In genomic region chr11:105052487-105052886, GRCh38 we compare ENCODE assay signal across 36 cellular contexts. TPM values are rescaled to one million over a fixed set of nuclear protein-coding genes. Genes with fewer than 3 reads are reported as not detected.
A peak's percentile ranks its signal among the peaks of the same experiment; 100 is the strongest.
DNase-seq lines count a peak whose midpoint lies in the region; ATAC-seq, FAIRE-seq and TF ChIP-seq lines count a peak whose summit lies in the region.
"Had no signal": no experiment of that assay in that cellular context is flagged by ENCODE, and none has a peak within 500 bp of the region (broad histone marks: within the 10 kb centered on the region; RNA-seq: fewer than 3 reads in every experiment).

No MANE protein-coding gene starts in this region.

- in situ Hi-C loops in HepG2 (cut with HindIII; ENCODE audit: extremely low pct_ligation_motif_present, low pct_unique_long_range_greater_than_20kb), result no loop called here

- TF ChIP-seq CTCF in HepG2 (CRISPR knock-in tag; IDR thresholded peaks at IDR 0.05) (no peak), right lobe of liver (IDR thresholded peaks at IDR 0.05) (no peak)

- H3K4me1 ChIP-seq in HepG2 (ENCODE audit: insufficient read depth, low read length), result peaks cover 68% of the 10 kb centered on the region
- no peaks in the 10 kb centered on the region for H3K4me1 ChIP-seq in right lobe of liver
- H3K4me1 ChIP-seq in naive thymus-derived CD4-positive, alpha-beta T cell (ENCODE audit: control insufficient read depth in 2 of 2, insufficient read depth in 2 of 2, low read length in 2 of 2), result no peaks in the 10 kb centered on the region
- H3K4me1 ChIP-seq: BE2C, BLaER1 had no signal

- H3K27ac ChIP-seq in HepG2 (ENCODE audit: extremely low read length, insufficient read depth, low read length) (peak overlapping the region; percentile 62), right lobe of liver (no peak overlapping the region)
- H3K27ac ChIP-seq in naive thymus-derived CD4-positive, alpha-beta T cell (ENCODE audit: low read depth, low read length), result no peak overlapping the region
- H3K27ac ChIP-seq: 22Rv1; A549; BLaER1; BLaER1 treated with 17β-estradiol and CSF1 and Interleukin-3, amounts not matched to agents 10 nM and 100 nM; C4-2B had no signal

- peaks cover 0 to 9% (median 0%) of the 10 kb centered on the region in 5 donors for H3K27me3 Mint-ChIP-seq in naive thymus-derived CD4-positive, alpha-beta T cell
- H3K27me3 Mint-ChIP-seq: CD4-positive, alpha-beta memory T cell; CD4-positive, alpha-beta T cell; CD4-positive, CD25-positive, alpha-beta regulatory T cell; CD8-positive, alpha-beta memory T cell had no signal

- H4K20me1 ChIP-seq in HepG2 (ENCODE audit: insufficient read depth, low read length), result no peaks in the 10 kb centered on the region
- H4K20me1 ChIP-seq: BLaER1; BLaER1 treated with 17β-estradiol and CSF1 and Interleukin-3, amounts not matched to agents 10 nM and 100 nM had no signal

- H3K36me3 ChIP-seq in HepG2 (replicated peaks in 1 of 2; ENCODE audit: control insufficient read depth in 1 of 2, insufficient read depth in 2 of 2, low read length in 2 of 2) (no peaks in the 10 kb centered on the region), right lobe of liver (no peaks in the 10 kb centered on the region)
- no peaks in the 10 kb centered on the region for H3K36me3 ChIP-seq in naive thymus-derived CD4-positive, alpha-beta T cell (ENCODE audit: control insufficient read depth in 2 of 3, insufficient read depth in 3 of 3, low read length in 3 of 3)
- H3K36me3 ChIP-seq: BE2C; BLaER1; BLaER1 treated with 17β-estradiol and CSF1 and Interleukin-3, amounts not matched to agents 10 nM and 100 nM had no signal

- TF ChIP-seq POLR2A in HepG2 (IDR thresholded peaks at IDR 0.05; ENCODE audit: insufficient read depth in 1 of 2, low read depth in 2 of 2, low read length in 2 of 2), result no peak
- no peak for TF ChIP-seq POLR2A in right lobe of liver (IDR thresholded peaks at IDR 0.05)

- DNase-seq in HepG2 (ENCODE audit: low spot score) (no peak), right lobe of liver (no peak), occipital lobe (lab: John Stamatoyannopoulos, UW) (no peak)
- no peak for DNase-seq in naive thymus-derived CD4-positive, alpha-beta T cell
- DNase-seq: 8988T; ACHN; AML-193; BE2C; C1 segment of cervical spinal cord; Caco-2; Calu3; CD4-positive, alpha-beta memory T cell; CD4-positive, alpha-beta T cell; CD4-positive, CD25-positive, alpha-beta regulatory T cell; CD8-positive, alpha-beta memory T cell; CD8-positive, alpha-beta T cell; COR-L47; DMS 273 treated with DMSO at 0.1 percent for 48 hours; DMS153; DMS53; DMS79; DMS79 treated with DMSO at 0.1 percent for 48 hours; DND-41; EL had no signal

- H3K27me3 ChIP-seq in HepG2 (ENCODE audit: control insufficient read depth in 1 of 2, insufficient read depth in 2 of 2, low read length in 2 of 2) (no peaks in the 10 kb centered on the region), right lobe of liver (no peaks in the 10 kb centered on the region)
- H3K27me3 ChIP-seq in naive thymus-derived CD4-positive, alpha-beta T cell (ENCODE audit: control insufficient read depth in 2 of 2, insufficient read depth in 2 of 2, low read length in 2 of 2), result no peaks in the 10 kb centered on the region
- H3K27me3 ChIP-seq: BE2C; BLaER1; BLaER1 treated with 17β-estradiol and CSF1 and Interleukin-3, amounts not matched to agents 10 nM and 100 nM had no signal

- H3K9ac ChIP-seq in HepG2 (ENCODE audit: insufficient read depth, low read depth, low read length), result no peak overlapping the region
- H3K9ac ChIP-seq: BLaER1; BLaER1 treated with 17β-estradiol and CSF1 and Interleukin-3, amounts not matched to agents 10 nM and 100 nM had no signal

- TF ChIP-seq RAD21 in HepG2 (CRISPR knock-in tag; IDR thresholded peaks at IDR 0.05), result no peak

- ATAC-seq in HepG2 (no peak), right lobe of liver (no peak)
- peak; percentile 50 for ATAC-seq in naive thymus-derived CD4-positive, alpha-beta T cell
- ATAC-seq: A549; CD8-positive, alpha-beta T cell had no signal

- peaks cover 0 to 6% (median 0%) of the 10 kb centered on the region in 7 donors for H3K4me1 Mint-ChIP-seq in naive thymus-derived CD4-positive, alpha-beta T cell
- H3K4me1 Mint-ChIP-seq: B cell; CD4-positive, alpha-beta memory T cell; CD8-positive, alpha-beta memory T cell had no signal

- intact Hi-C loops in HepG2 (cut with micrococcal nuclease; ENCODE audit: unreplicated experiment), result no loop called here
- intact Hi-C loops in right lobe of liver (cut with DNase I), result no loop called here
- intact Hi-C loops in naive thymus-derived CD4-positive, alpha-beta T cell (cut with micrococcal nuclease), result no loop called here

- H2AFZ ChIP-seq in HepG2 (ENCODE audit: low read length), result no peak overlapping the region

- no peak overlapping the region for H3K4me3 Mint-ChIP-seq in naive thymus-derived CD4-positive, alpha-beta T cell
- H3K4me3 Mint-ChIP-seq: B cell; CD14-positive monocyte; CD4-positive, alpha-beta memory T cell; CD4-positive, alpha-beta T cell; CD8-positive, alpha-beta memory T cell; CD8-positive, alpha-beta T cell had no signal

- TF ChIP-seq EP300 in HepG2 (IDR thresholded peaks at IDR 0.05; ENCODE audit: low read depth in 2 of 2, low read length in 2 of 2), result no peak
- no peak for TF ChIP-seq EP300 in HepG2 (CRISPR knock-in tag; IDR thresholded peaks at IDR 0.05; ENCODE audit: borderline replicate concordance)

- WGBS in HepG2 (ENCODE audit: low lambda C conversion rate), result 82% methylated on average over 3 of the region's 3 CpGs
- 64% methylated on average over 3 of the region's 3 CpGs for WGBS in right lobe of liver (ENCODE audit: insufficient coverage, low coverage, low lambda C conversion rate, missing lambda C conversion rate)

- CTCF ChIA-PET in HepG2 (lab: Yijun Ruan, JAX; ENCODE audit: low intra/inter-chr PET ratio, low total read pairs), result no interaction called here
- CTCF ChIA-PET in naive thymus-derived CD4-positive, alpha-beta T cell (lab: Charles Lee), result no interaction called here

- H3K36me3 Mint-ChIP-seq in naive thymus-derived CD4-positive, alpha-beta T cell, result peaks cover 0 to 2% (median 0%) of the 10 kb centered on the region in 5 donors
- H3K36me3 Mint-ChIP-seq: CD4-positive, CD25-positive, alpha-beta regulatory T cell; CD8-positive, alpha-beta T cell had no signal

- no peak for FAIRE-seq in HepG2 (lab: Jason Lieb, UNC)
- FAIRE-seq: A549, D721Med had no signal

- H3K27ac Mint-ChIP-seq in naive thymus-derived CD4-positive, alpha-beta T cell, result no peak overlapping the region
- H3K27ac Mint-ChIP-seq: B cell; CD14-positive monocyte; CD4-positive, alpha-beta T cell; CD4-positive, CD25-positive, alpha-beta regulatory T cell; CD8-positive, alpha-beta T cell had no signal

- BruUV-seq in HepG2 (replicated peaks; lab: Mats Ljungman, UMichigan), result no TSS peak

- H3K79me2 ChIP-seq in HepG2 (ENCODE audit: insufficient read depth, low read length), result no peaks in the 10 kb centered on the region

- H3K4me3 ChIP-seq in HepG2 (replicated peaks in 1 of 3; ENCODE audit: insufficient read depth in 1 of 3, low read depth in 2 of 3, low read length in 3 of 3) (no peak overlapping the region), right lobe of liver (no peak overlapping the region)
- no peak overlapping the region for H3K4me3 ChIP-seq in naive thymus-derived CD4-positive, alpha-beta T cell (ENCODE audit: low read length)
- H3K4me3 ChIP-seq: A549; BLaER1; BLaER1 treated with 17β-estradiol and CSF1 and Interleukin-3, amounts not matched to agents 10 nM and 100 nM had no signal

- POLR2A ChIA-PET in HepG2 (lab: Yijun Ruan, JAX), result no interaction called here
- POLR2A ChIA-PET in naive thymus-derived CD4-positive, alpha-beta T cell (lab: Charles Lee), result no interaction called here

- H3K4me2 ChIP-seq in HepG2 (ENCODE audit: low read depth, low read length), result no peak overlapping the region
- H3K4me2 ChIP-seq: A549, BLaER1 had no signal

- H3K9me3 Mint-ChIP-seq in naive thymus-derived CD4-positive, alpha-beta T cell, result no peaks in the 10 kb centered on the region
- H3K9me3 Mint-ChIP-seq: CD4-positive, alpha-beta T cell; CD8-positive, alpha-beta memory T cell; CD8-positive, alpha-beta T cell had no signal

- H3K9me3 ChIP-seq in HepG2 (ENCODE audit: low read length), result no peaks in the 10 kb centered on the region
- no peaks in the 10 kb centered on the region for H3K9me3 ChIP-seq in right lobe of liver
- H3K9me3 ChIP-seq in naive thymus-derived CD4-positive, alpha-beta T cell (ENCODE audit: control insufficient read depth in 2 of 3, low read length in 3 of 3), result no peaks in the 10 kb centered on the region
- H3K9me3 ChIP-seq: A549, BE2C, BLaER1, Caco-2 had no signal

RNA-seq across cellular contexts. Expression of gene CARD16, which starts 7.4 kb away (rescaled TPM):
- total RNA-seq in HepG2 (2016; rRNA removed; fragmentation: Illumina TruSeq; extraction: Trizol), result 0.53 TPM in 1 of 2 replicates, not detected in the other
- not detected in 2 replicates for total RNA-seq in HepG2 (2016; cell fraction: cytosol; rRNA removed; fragmentation: Illumina TruSeq; extraction: Trizol; ENCODE audit: low read depth)
- total RNA-seq in HepG2 (2016; cell fraction: insoluble cytoplasmic fraction; rRNA removed; fragmentation: Illumina TruSeq; extraction: Trizol), result 0.39 and 0.45 TPM in 2 replicates
- total RNA-seq in HepG2 (2016; cell fraction: membrane; rRNA removed; fragmentation: Illumina TruSeq; extraction: Trizol), result 0.62 TPM in 1 of 2 replicates, not detected in the other
- total RNA-seq in HepG2 (2016; cell fraction: nucleus; rRNA removed; fragmentation: Illumina TruSeq; extraction: Trizol), result not detected in 2 replicates
- 0.34 and 0.48 TPM in 2 replicates for polyA plus RNA-seq in HepG2 (2011; rRNA removed)
- 0.15 and 0.45 TPM in 2 replicates for polyA plus RNA-seq in HepG2 (2011; cell fraction: cytosol; rRNA removed)
- 0.48 TPM in 1 of 2 replicates, not detected in the other for polyA plus RNA-seq in HepG2 (2011; cell fraction: nucleus; rRNA removed)
- 0.55 and 0.89 TPM in 2 replicates for polyA plus RNA-seq in HepG2 (2012)
- polyA plus RNA-seq in HepG2 (2016; cell fraction: cytosol; fragmentation: Illumina TruSeq; extraction: Trizol; ENCODE audit: low read depth), result not detected in 2 replicates
- polyA plus RNA-seq in HepG2 (2016; cell fraction: insoluble cytoplasmic fraction; fragmentation: Illumina TruSeq; extraction: Trizol; ENCODE audit: low read depth), result 0.66 and 0.76 TPM in 2 replicates
- polyA plus RNA-seq in HepG2 (2016; cell fraction: membrane; fragmentation: Illumina TruSeq; extraction: Trizol; ENCODE audit: low read depth), result 0.37 TPM in 1 of 2 replicates, not detected in the other
- not detected in 2 replicates for polyA plus RNA-seq in HepG2 (2016; cell fraction: nucleus; fragmentation: Illumina TruSeq; extraction: Trizol; ENCODE audit: insufficient read depth, low read depth)
- polyA minus RNA-seq in HepG2 (2011; rRNA and poly(A)+ RNA removed; ENCODE audit: low replicate concordance), result 13.3 TPM in 1 of 2 replicates, not detected in the other
- polyA minus RNA-seq in HepG2 (2011; cell fraction: cytosol; rRNA and poly(A)+ RNA removed), result not detected in 2 replicates
- polyA minus RNA-seq in HepG2 (2011; cell fraction: nucleus; rRNA and poly(A)+ RNA removed), result not detected in 2 replicates
- total RNA-seq in right lobe of liver, result 10 to 100 TPM in 2 of 6 experiments, 1 to 10 TPM in 4; 1.8 to 12.8 (median 7.1) TPM
- 100 to 1,000 TPM in 1 of 5 experiments, 10 to 100 TPM in 4; 37.1 to 103 (median 42.4) TPM for total RNA-seq in naive thymus-derived CD4-positive, alpha-beta T cell
- polyA plus RNA-seq in naive thymus-derived CD4-positive, alpha-beta T cell, result 100 to 1,000 TPM; 168 to 184 TPM
- total RNA-seq in occipital lobe, result not detected
- polyA plus RNA-seq: A549 had no signal

RNA-seq across cellular contexts. Expression of gene CASP1, which starts 17.5 kb away (rescaled TPM):
- total RNA-seq in HepG2 (2016; rRNA removed; fragmentation: Illumina TruSeq; extraction: Trizol) (5.2 and 6.6 TPM in 2 replicates), right lobe of liver (10 to 100 TPM in 2 of 6 experiments, 1 to 10 TPM in 4; 3.7 to 19.2 (median 6.5) TPM), occipital lobe (2.8 TPM)
- 0.91 and 1.4 TPM in 2 replicates for total RNA-seq in HepG2 (2016; cell fraction: cytosol; rRNA removed; fragmentation: Illumina TruSeq; extraction: Trizol; ENCODE audit: low read depth)
- total RNA-seq in HepG2 (2016; cell fraction: insoluble cytoplasmic fraction; rRNA removed; fragmentation: Illumina TruSeq; extraction: Trizol), result 4.9 and 5.6 TPM in 2 replicates
- total RNA-seq in HepG2 (2016; cell fraction: membrane; rRNA removed; fragmentation: Illumina TruSeq; extraction: Trizol), result 2.1 and 2.2 TPM in 2 replicates
- 4.4 and 4.9 TPM in 2 replicates for total RNA-seq in HepG2 (2016; cell fraction: nucleus; rRNA removed; fragmentation: Illumina TruSeq; extraction: Trizol)
- 0.34 and 0.85 TPM in 2 replicates for polyA plus RNA-seq in HepG2 (2011; rRNA removed)
- polyA plus RNA-seq in HepG2 (2011; cell fraction: cytosol; rRNA removed), result 0.20 and 0.54 TPM in 2 replicates
- polyA plus RNA-seq in HepG2 (2011; cell fraction: nucleus; rRNA removed), result 0.63 and 1.1 TPM in 2 replicates
- polyA plus RNA-seq in HepG2 (2012), result 0.98 and 1.3 TPM in 2 replicates
- polyA plus RNA-seq in HepG2 (2016; cell fraction: cytosol; fragmentation: Illumina TruSeq; extraction: Trizol; ENCODE audit: low read depth), result 1.5 and 1.8 TPM in 2 replicates
- 5.5 and 7.9 TPM in 2 replicates for polyA plus RNA-seq in HepG2 (2016; cell fraction: insoluble cytoplasmic fraction; fragmentation: Illumina TruSeq; extraction: Trizol; ENCODE audit: low read depth)
- 1.1 and 2.0 TPM in 2 replicates for polyA plus RNA-seq in HepG2 (2016; cell fraction: membrane; fragmentation: Illumina TruSeq; extraction: Trizol; ENCODE audit: low read depth)
- 2.8 and 3.3 TPM in 2 replicates for polyA plus RNA-seq in HepG2 (2016; cell fraction: nucleus; fragmentation: Illumina TruSeq; extraction: Trizol; ENCODE audit: insufficient read depth, low read depth)
- polyA minus RNA-seq in HepG2 (2011; rRNA and poly(A)+ RNA removed; ENCODE audit: low replicate concordance), result 10.0 TPM in 1 of 2 replicates, not detected in the other
- polyA minus RNA-seq in HepG2 (2011; cell fraction: cytosol; rRNA and poly(A)+ RNA removed), result 0.99 TPM in 1 of 2 replicates, not detected in the other
- 0.90 and 2.1 TPM in 2 replicates for polyA minus RNA-seq in HepG2 (2011; cell fraction: nucleus; rRNA and poly(A)+ RNA removed)
- 100 to 1,000 TPM in 1 of 5 experiments, 10 to 100 TPM in 4; 29.5 to 141 (median 51.8) TPM for total RNA-seq in naive thymus-derived CD4-positive, alpha-beta T cell
- polyA plus RNA-seq in naive thymus-derived CD4-positive, alpha-beta T cell, result 10 to 100 TPM; 70.1 to 70.3 TPM

RNA-seq across cellular contexts. Expression of gene CASP5, which starts 29.5 kb away (rescaled TPM):
- total RNA-seq in HepG2 (2016; rRNA removed; fragmentation: Illumina TruSeq; extraction: Trizol) (not detected in 2 replicates), right lobe of liver (under 1 TPM in 3 of 6 experiments, not detected in 3; 0.27 to 0.50 (median 0.35) TPM), occipital lobe (0.47 TPM)
- not detected in 2 replicates for total RNA-seq in HepG2 (2016; cell fraction: cytosol; rRNA removed; fragmentation: Illumina TruSeq; extraction: Trizol; ENCODE audit: low read depth)
- not detected in 2 replicates for total RNA-seq in HepG2 (2016; cell fraction: insoluble cytoplasmic fraction; rRNA removed; fragmentation: Illumina TruSeq; extraction: Trizol)
- not detected in 2 replicates for total RNA-seq in HepG2 (2016; cell fraction: membrane; rRNA removed; fragmentation: Illumina TruSeq; extraction: Trizol)
- not detected in 2 replicates for total RNA-seq in HepG2 (2016; cell fraction: nucleus; rRNA removed; fragmentation: Illumina TruSeq; extraction: Trizol)
- not detected in 2 replicates for polyA plus RNA-seq in HepG2 (2011; rRNA removed)
- polyA plus RNA-seq in HepG2 (2011; cell fraction: cytosol; rRNA removed), result not detected in 2 replicates
- not detected in 2 replicates for polyA plus RNA-seq in HepG2 (2011; cell fraction: nucleus; rRNA removed)
- not detected in 2 replicates for polyA plus RNA-seq in HepG2 (2012)
- not detected in 2 replicates for polyA plus RNA-seq in HepG2 (2016; cell fraction: cytosol; fragmentation: Illumina TruSeq; extraction: Trizol; ENCODE audit: low read depth)
- polyA plus RNA-seq in HepG2 (2016; cell fraction: insoluble cytoplasmic fraction; fragmentation: Illumina TruSeq; extraction: Trizol; ENCODE audit: low read depth), result not detected in 2 replicates
- polyA plus RNA-seq in HepG2 (2016; cell fraction: membrane; fragmentation: Illumina TruSeq; extraction: Trizol; ENCODE audit: low read depth), result not detected in 2 replicates
- polyA plus RNA-seq in HepG2 (2016; cell fraction: nucleus; fragmentation: Illumina TruSeq; extraction: Trizol; ENCODE audit: insufficient read depth, low read depth), result not detected in 2 replicates
- polyA minus RNA-seq in HepG2 (2011; rRNA and poly(A)+ RNA removed; ENCODE audit: low replicate concordance), result not detected in 2 replicates
- not detected in 2 replicates for polyA minus RNA-seq in HepG2 (2011; cell fraction: cytosol; rRNA and poly(A)+ RNA removed)
- polyA minus RNA-seq in HepG2 (2011; cell fraction: nucleus; rRNA and poly(A)+ RNA removed), result not detected in 2 replicates
- total RNA-seq in naive thymus-derived CD4-positive, alpha-beta T cell, result 1 to 10 TPM in 1 of 5 experiments, under 1 TPM in 1, not detected in 3; 0.45 to 2.9 TPM
- not detected for polyA plus RNA-seq in naive thymus-derived CD4-positive, alpha-beta T cell
- total RNA-seq: A172; A673; B cell; Calu3; CD4-positive, alpha-beta memory T cell; CD4-positive, alpha-beta T cell; CD4-positive, CD25-positive, alpha-beta regulatory T cell; CD8-positive, alpha-beta memory T cell; CD8-positive, alpha-beta T cell; Daoy had no signal
- polyA plus RNA-seq: A549; BJ; CD4-positive, alpha-beta memory T cell; CD8-positive, alpha-beta memory T cell had no signal
